13 cellular contexts compared by ENCODE assay signal in genomic region chr3:143786229-143787199, GRCh38.
A peak's percentile ranks its signal among the peaks of the same experiment; 100 is the strongest.
DNase-seq lines count a peak whose midpoint lies in the region; TF ChIP-seq lines count a peak whose summit lies in the region.
"Had no signal": no experiment of that assay in that cellular context is flagged by ENCODE, and none has a peak within 500 bp of the region (broad histone marks: within the 10 kb centered on the region; RNA-seq: fewer than 3 reads in every experiment).

No MANE protein-coding gene starts in this region.

- TF ChIP-seq EP300 in SK-N-SH (IDR thresholded peaks at IDR 0.05; ENCODE audit: borderline replicate concordance in 1 of 2, low read depth in 1 of 2, low read length in 1 of 2), result no peak

- H3K4me3 ChIP-seq in fibroblast of pulmonary artery (replicated peaks; ENCODE audit: low read depth, low read length) (peak overlapping the region; percentile 18), neuron (ENCODE audit: low read length) (no peak overlapping the region), SK-N-SH (ENCODE audit: low read depth in 2 of 2, low read length in 1 of 2) (no peak overlapping the region)
- H3K4me3 ChIP-seq: lung had no signal

- peaks cover 20% of the 10 kb centered on the region for H3K4me1 Mint-ChIP-seq in nephron progenitor cell

- H3K9me3 Mint-ChIP-seq in nephron progenitor cell, result peaks cover 11% of the 10 kb centered on the region

- CTCF ChIA-PET in SK-N-SH (lab: Yijun Ruan, JAX), result no interaction called here

- no peaks in the 10 kb centered on the region for H3K36me3 ChIP-seq in neuron (ENCODE audit: insufficient read depth, low read length)
- H3K36me3 ChIP-seq in SK-N-SH (replicated peaks in 1 of 2; ENCODE audit: control insufficient read depth in 1 of 2, insufficient read depth in 2 of 2, low read length in 1 of 2), result no peaks in the 10 kb centered on the region

- WGBS in SK-N-SH (ENCODE audit: low lambda C conversion rate), result 4% methylated on average over 9 of the region's 9 CpGs

- H3F3A ChIP-seq in SK-N-SH (replicated peaks; ENCODE audit: insufficient read depth), result no peaks in the 10 kb centered on the region

- no peaks in the 10 kb centered on the region for H4K20me1 ChIP-seq in SK-N-SH (ENCODE audit: insufficient read depth)

- H3K4me1 ChIP-seq in neuron (ENCODE audit: insufficient read depth, low read length), result no peaks in the 10 kb centered on the region
- H3K4me1 ChIP-seq in SK-N-SH (ENCODE audit: control insufficient read depth in 1 of 2, insufficient read depth in 2 of 2, low read depth in 1 of 2, low read length in 1 of 2), result no peaks in the 10 kb centered on the region

- DNase-seq in AG08396 (ENCODE audit: low spot score) (peak; percentile 16), NCI-H446 (lab: John Stamatoyannopoulos, UW) (peak; percentile 36 to 39), fibroblast of pulmonary artery (ENCODE audit: low read depth) (peak; percentile 58), SK-N-SH (no peak), HuH-7 (ENCODE audit: low spot score) (no peak), nephron progenitor cell (no peak), NCI-H1092 treated with DMSO at 0.1 percent for 48 hours (lab: John Stamatoyannopoulos, UW) (no peak)
- DNase-seq: endodermal cell; stimulated activated CD4-positive, alpha-beta T cell treated with anti-CD3 and anti-CD28 coated beads, Interleukin-2, amount 100 ng/mL, for 48 hours; T-cell had no signal

- POLR2A ChIA-PET in SK-N-SH (lab: Yijun Ruan, JAX), result no interaction called here

- peak overlapping the region; percentile 3 for H2AFZ ChIP-seq in neuron (ENCODE audit: low read depth, low read length)
- no peak overlapping the region for H2AFZ ChIP-seq in SK-N-SH (ENCODE audit: low read depth)

- TF ChIP-seq RAD21 in SK-N-SH (IDR thresholded peaks at IDR 0.05; ENCODE audit: low read length), result no peak

- peaks cover 12% of the 10 kb centered on the region for H3K36me3 Mint-ChIP-seq in nephron progenitor cell (ENCODE audit: low read depth)

- no peak overlapping the region for H3K27ac Mint-ChIP-seq in nephron progenitor cell
- H3K27ac Mint-ChIP-seq: endodermal cell, T-cell had no signal

- H3K27me3 ChIP-seq in neuron (ENCODE audit: insufficient read depth, low read length) (no peaks in the 10 kb centered on the region), SK-N-SH (ENCODE audit: insufficient read depth) (no peaks in the 10 kb centered on the region; the same call in 1 of the 2 replicates)

- H3K27me3 Mint-ChIP-seq in nephron progenitor cell (ENCODE audit: low read depth, poor library complexity), result peaks cover 3% of the 10 kb centered on the region
- H3K27me3 Mint-ChIP-seq: T-cell had no signal

- H3K9me3 ChIP-seq in neuron (ENCODE audit: low read length) (no peaks in the 10 kb centered on the region), SK-N-SH (no peaks in the 10 kb centered on the region)

- no peak overlapping the region for H3K9ac ChIP-seq in SK-N-SH

- TF ChIP-seq CTCF in fibroblast of pulmonary artery (IDR thresholded peaks at IDR 0.05; ENCODE audit: low read length, missing control alignments), result no peak
- TF ChIP-seq CTCF in SK-N-SH (IDR thresholded peaks at IDR 0.05), result no peak
- no peak for TF ChIP-seq CTCF in nephron progenitor cell (IDR thresholded peaks at IDR 0.05)

- no peak overlapping the region for H3K4me3 Mint-ChIP-seq in nephron progenitor cell
- H3K4me3 Mint-ChIP-seq: endodermal cell, T-cell had no signal

- no peak overlapping the region for H3K27ac ChIP-seq in SK-N-SH (ENCODE audit: low read depth in 2 of 2, low read length in 1 of 2)
- H3K27ac ChIP-seq: HL-60 had no signal

- H3K4me2 ChIP-seq in SK-N-SH, result no peak overlapping the region

- H3K9me2 ChIP-seq in SK-N-SH, result no peaks in the 10 kb centered on the region

- no peaks in the 10 kb centered on the region for H3K79me2 ChIP-seq in SK-N-SH (ENCODE audit: insufficient read depth)

TF ChIP-seq in SK-N-SH, 30 proteins besides CTCF, POLR2A, EP300 and RAD21:
- TF ChIP-seq CHD2 (IDR thresholded peaks at IDR 0.05; ENCODE audit: low read length, partially characterized antibody) (no peak), FOXM1 (IDR thresholded peaks at IDR 0.05; ENCODE audit: low read depth) (no peak), POLR2AphosphoS5 (IDR thresholded peaks at IDR 0.05; ENCODE audit: low read depth, low read length) (no peak), TCF12 (IDR thresholded peaks at IDR 0.05) (no peak), USF2 (IDR thresholded peaks at IDR 0.05; ENCODE audit: borderline replicate concordance, low read depth, low read length) (no peak), ZBTB33 (IDR thresholded peaks at IDR 0.05; ENCODE audit: borderline replicate concordance, low read depth) (no peak), PBX3 (IDR thresholded peaks at IDR 0.05) (no peak), FOXJ3 (CRISPR knock-in tag; IDR thresholded peaks at IDR 0.05) (no peak), GATA2 (CRISPR knock-in tag; IDR thresholded peaks at IDR 0.05) (no peak), ELF1 (IDR thresholded peaks at IDR 0.05) (no peak), MEF2A (IDR thresholded peaks at IDR 0.05; ENCODE audit: borderline replicate concordance, low read depth) (no peak)

Comparison
In these comparisons a context has a peak if more than half of its experiments do, and no peak if none do; other contexts are left out.
1. DNase-seq: peak in AG08396 (single experiment), NCI-H446 (2 of 2) and fibroblast of pulmonary artery (single experiment); none in SK-N-SH (single experiment), HuH-7 (single experiment), nephron progenitor cell (single experiment) and NCI-H1092 treated with DMSO at 0.1 percent for 48 hours (single experiment).